8 cellular contexts compared by ENCODE assay signal in the genomic region with DNA sequence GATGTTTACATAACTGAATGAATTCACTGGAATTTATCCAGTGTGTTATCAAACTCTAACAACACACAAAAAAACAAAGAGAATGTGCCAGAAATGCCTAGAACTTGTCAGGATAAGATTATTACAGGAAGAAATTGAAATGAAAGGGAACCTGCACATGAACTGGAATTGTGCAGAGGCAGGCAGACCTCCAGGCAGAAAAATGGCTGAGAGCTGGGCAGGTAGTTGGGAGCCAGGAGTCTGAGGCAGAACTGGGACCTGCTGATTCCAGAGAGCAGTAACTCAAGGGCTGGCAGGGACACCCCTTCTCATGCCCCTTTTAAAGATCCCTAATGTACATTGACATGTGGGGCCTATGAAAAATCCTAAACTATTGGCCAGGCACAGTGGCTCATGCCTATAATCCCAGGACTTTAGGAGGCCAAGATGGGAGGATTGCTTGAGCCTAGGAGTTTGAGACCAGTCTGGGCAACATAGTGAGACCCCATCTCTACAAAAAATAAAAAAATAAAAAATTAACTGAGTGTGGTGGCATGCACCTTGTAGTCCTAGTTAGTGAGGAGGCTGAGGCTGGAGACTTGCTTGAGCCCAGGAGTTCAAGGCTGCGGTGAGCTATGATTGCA. TPM values are rescaled to one million over a fixed set of nuclear protein-coding genes. Genes with fewer than 3 reads are reported as not detected.
DNase-seq lines count a peak whose midpoint lies in the region; ATAC-seq and TF ChIP-seq lines count a peak whose summit lies in the region.

No MANE protein-coding gene starts in this region.

- CTCF ChIA-PET in SK-N-SH (lab: Yijun Ruan, JAX): no interaction called here

- H3K27me3 ChIP-seq in SK-N-SH (ENCODE audit: insufficient read depth) (no peaks in the 10 kb centered on the region), sigmoid colon (no peaks in the 10 kb centered on the region)

- H3K9me3 ChIP-seq in SK-N-SH (no peaks in the 10 kb centered on the region), sigmoid colon (no peaks in the 10 kb centered on the region)

- no peak for TF ChIP-seq POLR2A in sigmoid colon (IDR thresholded peaks at IDR 0.05)

- H3K4me3 ChIP-seq in GM12864 (ENCODE audit: low read depth, low read length): peak overlapping the region; percentile 69
- peak overlapping the region; percentile 80 to 84 for H3K4me3 ChIP-seq in SK-N-SH (ENCODE audit: low read depth in 2 of 2, low read length in 1 of 2)
- peak overlapping the region; percentile 81 for H3K4me3 ChIP-seq in fibroblast of mammary gland (ENCODE audit: control insufficient read depth, low read depth, low read length)
- peak overlapping the region; percentile 52 to 66 (median 56) for H3K4me3 ChIP-seq in sigmoid colon

- H3K4me1 ChIP-seq in SK-N-SH (ENCODE audit: control insufficient read depth in 1 of 2, insufficient read depth in 2 of 2, low read depth in 1 of 2, low read length in 1 of 2) (no peaks in the 10 kb centered on the region; a peak in 1 of 4 replicates), sigmoid colon (peaks cover 0 to 26% (median 19%) of the 10 kb centered on the region in 4 donors)

- POLR2A ChIA-PET in SK-N-SH (lab: Yijun Ruan, JAX): interaction anchor here (0.7 kb wide), 1 partner anchor 38 kb away, joined by 3 read pairs; no protein-coding TSS in a partner anchor

- H3K9ac ChIP-seq in SK-N-SH: peak overlapping the region; percentile 66

- TF ChIP-seq EP300 in SK-N-SH (IDR thresholded peaks at IDR 0.05; ENCODE audit: borderline replicate concordance in 1 of 2, low read depth in 1 of 2, low read length in 1 of 2) (no peak), sigmoid colon (IDR thresholded peaks at IDR 0.05) (no peak)

- H3K4me2 ChIP-seq in SK-N-SH: peak overlapping the region; percentile 85

- ATAC-seq in GM18511 (IDR thresholded peaks at IDR 0.05; ENCODE audit: unreplicated experiment) (no peak), GM18907 (IDR thresholded peaks at IDR 0.05; ENCODE audit: unreplicated experiment) (no peak), HG02759 (IDR thresholded peaks at IDR 0.05; ENCODE audit: unreplicated experiment) (no peak)

- no peaks in the 10 kb centered on the region; the same call in 1 of the 2 replicates for H3K79me2 ChIP-seq in SK-N-SH (ENCODE audit: insufficient read depth)

- H3K27ac ChIP-seq in SK-N-SH (ENCODE audit: low read depth in 2 of 2, low read length in 1 of 2) (peak overlapping the region; percentile 60 to 64), sigmoid colon (peak overlapping the region; percentile 76 to 80 (median 78))

- no peaks in the 10 kb centered on the region for H3F3A ChIP-seq in SK-N-SH (replicated peaks; ENCODE audit: insufficient read depth)

- intact Hi-C loops in sigmoid colon (cut with DNase I): no loop called here

- peaks cover 0 to 10% of the 10 kb centered on the region in 2 experiments for H3K36me3 ChIP-seq in SK-N-SH (replicated peaks in 1 of 2; ENCODE audit: control insufficient read depth in 1 of 2, insufficient read depth in 2 of 2, low read length in 1 of 2)
- H3K36me3 ChIP-seq in sigmoid colon: peaks cover 0 to 15% (median 5%) of the 10 kb centered on the region in 4 donors

- no peak for TF ChIP-seq RAD21 in SK-N-SH (IDR thresholded peaks at IDR 0.05; ENCODE audit: low read length)

- no peak for DNase-seq in GM12864 (ENCODE audit: low read depth)
- DNase-seq in SK-N-SH: no peak
- DNase-seq in fibroblast of mammary gland (ENCODE audit: low read depth): no peak
- DNase-seq in sigmoid colon: no peak
- no peak for DNase-seq in HCEC 1CT

- H3K9me2 ChIP-seq in SK-N-SH: no peaks in the 10 kb centered on the region

- no peak for TF ChIP-seq CTCF in GM12864 (IDR thresholded peaks at IDR 0.05; ENCODE audit: low read depth, low read length, missing control alignments)
- TF ChIP-seq CTCF in SK-N-SH (IDR thresholded peaks at IDR 0.05): no peak
- no peak for TF ChIP-seq CTCF in fibroblast of mammary gland (conservative IDR thresholded peaks at IDR 0.05; ENCODE audit: control insufficient read depth, insufficient read depth, low read depth, low read length)
- no peak for TF ChIP-seq CTCF in sigmoid colon (IDR thresholded peaks at IDR 0.05)

- 95% methylated on average over 1 of the region's 1 CpG for WGBS in SK-N-SH (ENCODE audit: low lambda C conversion rate)
- WGBS in sigmoid colon, 2 donors: 96 to 97% methylated on average over 1 of the region's 1 CpG

- H4K20me1 ChIP-seq in SK-N-SH (ENCODE audit: insufficient read depth): no peaks in the 10 kb centered on the region

- H2AFZ ChIP-seq in SK-N-SH (ENCODE audit: low read depth): peak overlapping the region; percentile 84

TF ChIP-seq in SK-N-SH, 30 proteins besides CTCF, POLR2A, EP300 and RAD21:
- TF ChIP-seq FOXM1 (IDR thresholded peaks at IDR 0.05; ENCODE audit: low read depth): no peak
- no peak for TF ChIP-seq SIN3A (IDR thresholded peaks at IDR 0.05; ENCODE audit: borderline replicate concordance, low read depth, low read length)
- TF ChIP-seq, protein P1, sequence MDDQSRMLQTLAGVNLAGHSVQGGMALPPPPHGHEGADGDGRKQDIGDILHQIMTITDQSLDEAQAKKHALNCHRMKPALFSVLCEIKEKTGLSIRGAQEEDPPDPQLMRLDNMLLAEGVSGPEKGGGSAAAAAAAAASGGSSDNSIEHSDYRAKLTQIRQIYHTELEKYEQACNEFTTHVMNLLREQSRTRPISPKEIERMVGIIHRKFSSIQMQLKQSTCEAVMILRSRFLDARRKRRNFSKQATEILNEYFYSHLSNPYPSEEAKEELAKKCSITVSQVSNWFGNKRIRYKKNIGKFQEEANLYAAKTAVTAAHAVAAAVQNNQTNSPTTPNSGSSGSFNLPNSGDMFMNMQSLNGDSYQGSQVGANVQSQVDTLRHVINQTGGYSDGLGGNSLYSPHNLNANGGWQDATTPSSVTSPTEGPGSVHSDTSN (IDR thresholded peaks at IDR 0.05): no peak
- TF ChIP-seq, protein P2, sequence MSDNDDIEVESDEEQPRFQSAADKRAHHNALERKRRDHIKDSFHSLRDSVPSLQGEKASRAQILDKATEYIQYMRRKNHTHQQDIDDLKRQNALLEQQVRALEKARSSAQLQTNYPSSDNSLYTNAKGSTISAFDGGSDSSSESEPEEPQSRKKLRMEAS (IDR thresholded peaks at IDR 0.05; ENCODE audit: low read depth): no peak
- no peak for TF ChIP-seq TAF1 (IDR thresholded peaks at IDR 0.05; ENCODE audit: borderline replicate concordance, low read depth, low read length)
- TF ChIP-seq JUND (IDR thresholded peaks at IDR 0.05): no peak
- TF ChIP-seq RCOR1 (IDR thresholded peaks at IDR 0.05; ENCODE audit: low read length): no peak

RNA-seq across cellular contexts. Expression of a gene that starts 0.7 kb away (rescaled TPM):
- polyA plus RNA-seq in SK-N-SH (2012; rRNA removed) (7.0 and 10.4 TPM in 2 replicates), sigmoid colon (10 to 100 TPM in 2 of 3 donors, 1 to 10 TPM in 1; 9.2 to 41.8 (median 10.8) TPM)
- polyA plus RNA-seq in SK-N-SH (2012; cell fraction: cytosol; rRNA removed): 8.5 and 10.9 TPM in 2 replicates
- 13.7 and 16.0 TPM in 2 replicates for polyA plus RNA-seq in SK-N-SH (2012; cell fraction: nucleus; rRNA removed)
- total RNA-seq in sigmoid colon: 10 to 100 TPM; 15.3 to 22.7 (median 18.9) TPM

RNA-seq across cellular contexts. Expression of a gene that starts 5.1 kb away (rescaled TPM):
- polyA plus RNA-seq in SK-N-SH (2012; rRNA removed) (0.71 and 0.75 TPM in 2 replicates), sigmoid colon (10 to 100 TPM in 1 of 3 donors, 1 to 10 TPM in 1, under 1 TPM in 1; under 0.01 to 19.2 (median 1.8) TPM)
- 0.30 and 0.57 TPM in 2 replicates for polyA plus RNA-seq in SK-N-SH (2012; cell fraction: cytosol; rRNA removed)
- 1.9 and 3.0 TPM in 2 replicates for polyA plus RNA-seq in SK-N-SH (2012; cell fraction: nucleus; rRNA removed)
- 1 to 10 TPM in 2 of 4 donors, not detected in 2; 2.1 TPM for total RNA-seq in sigmoid colon
